Comparison of ENCODE assay signal across 8 cellular contexts in the genomic region with DNA sequence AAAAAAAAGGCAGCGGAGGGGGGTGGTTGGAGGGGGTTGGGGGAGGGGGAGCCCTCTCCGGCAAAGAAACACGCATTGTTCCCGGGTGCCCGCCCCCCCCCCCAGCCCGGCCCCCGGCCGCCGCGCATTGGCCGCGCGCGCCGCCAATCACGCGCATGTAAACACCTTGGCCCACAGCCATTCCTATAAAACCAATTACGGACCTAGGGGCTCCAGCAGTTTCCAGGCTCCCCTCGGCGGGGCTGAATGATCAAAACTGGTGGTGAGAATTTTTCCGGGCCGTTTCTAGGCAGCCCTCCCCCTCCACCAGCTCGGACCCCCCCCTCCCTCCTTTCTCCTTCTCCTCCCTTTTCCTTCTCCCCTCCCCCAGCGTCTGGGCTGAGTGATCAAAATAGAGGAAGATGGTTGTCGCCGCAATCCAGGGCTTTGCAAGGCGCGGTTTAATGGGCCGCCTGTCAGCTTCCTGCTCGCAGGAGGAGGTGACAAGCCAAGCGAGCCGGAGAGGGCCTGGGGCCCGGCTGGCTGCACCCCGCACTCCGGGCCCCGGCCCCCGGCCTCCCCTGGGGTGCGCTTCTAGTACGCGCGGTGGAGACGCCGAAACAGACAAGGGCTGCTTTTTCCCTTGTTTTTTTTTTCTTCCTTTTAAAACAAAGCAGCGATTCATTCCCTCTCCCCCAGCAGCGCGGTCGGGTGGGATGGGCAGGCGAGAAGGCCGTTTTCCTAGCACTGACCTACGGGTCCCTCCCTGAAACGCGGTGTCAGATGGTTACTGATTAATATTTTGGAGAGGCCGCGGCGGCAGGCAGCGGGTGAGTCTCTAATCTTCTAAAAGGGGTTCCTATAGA. TPM values are rescaled to one million over a fixed set of nuclear protein-coding genes. Genes with fewer than 3 reads are reported as not detected.
DNase-seq lines count a peak whose midpoint lies in the region; ATAC-seq and TF ChIP-seq lines count a peak whose summit lies in the region.

No MANE protein-coding gene starts in this region.

- no peaks in the 10 kb centered on the region for H3K36me3 Mint-ChIP-seq in activated B cell treated with CpG ODN at 0.5 μM for 24 hours (ENCODE audit: low read depth)

- peak; percentile 98 for DNase-seq in CD1c-positive myeloid dendritic cell (ENCODE audit: extremely low spot score)
- peak; percentile 98 for DNase-seq in NCI-H345 (lab: John Stamatoyannopoulos, UW)
- DNase-seq in activated B cell treated with CpG ODN at 0.5 μM for 24 hours = peak; percentile 40
- peak; percentile 83 for DNase-seq in epidermal melanocyte (ENCODE audit: insufficient read length, low spot score)
- DNase-seq in lung microvascular endothelial cell (ENCODE audit: low read depth in 2 of 2) = peak; percentile 98 to 99
- peak; percentile 43 to 51 for DNase-seq in stimulated activated naive CD8-positive, alpha-beta T cell treated with anti-CD3 and anti-CD28 coated beads, Interleukin-15, amount 100 ng/mL, for 72 hours

- peak overlapping the region; percentile 65 for H3K27ac Mint-ChIP-seq in activated B cell treated with CpG ODN at 0.5 μM for 24 hours
- no peak overlapping the region for H3K27ac Mint-ChIP-seq in stimulated activated naive CD8-positive, alpha-beta T cell treated with anti-CD3 and anti-CD28 coated beads, Interleukin-15, amount 100 ng/mL, for 72 hours

- intact Hi-C loops in activated B cell treated with CpG ODN at 0.5 μM for 24 hours (cut with micrococcal nuclease) = loop anchor here (1.0 to 5.0 kb wide), 4 partner anchors 27 to 268 kb away; no protein-coding TSS in a partner anchor

- peaks cover 25% of the 10 kb centered on the region for H3K27me3 Mint-ChIP-seq in activated B cell treated with CpG ODN at 0.5 μM for 24 hours
- peaks cover 86% of the 10 kb centered on the region for H3K27me3 Mint-ChIP-seq in stimulated activated naive CD8-positive, alpha-beta T cell treated with anti-CD3 and anti-CD28 coated beads, Interleukin-15, amount 100 ng/mL, for 72 hours

- H3K9me3 Mint-ChIP-seq in activated B cell treated with CpG ODN at 0.5 μM for 24 hours = no peaks in the 10 kb centered on the region
- no peaks in the 10 kb centered on the region for H3K9me3 Mint-ChIP-seq in stimulated activated naive CD8-positive, alpha-beta T cell treated with anti-CD3 and anti-CD28 coated beads, Interleukin-15, amount 100 ng/mL, for 72 hours

- POLR2A ChIA-PET in activated B cell treated with CpG ODN at 0.5 μM for 24 hours (lab: Charles Lee) = interaction anchor here (0.5 to 2.5 kb wide), 4 partner anchors 18 to 96 kb away, joined by 3 to 14 read pairs (median 8); no protein-coding TSS in a partner anchor

- ATAC-seq in HG02759 (IDR thresholded peaks at IDR 0.05; ENCODE audit: unreplicated experiment) (peak; percentile 24), activated B cell treated with CpG ODN at 0.5 μM for 24 hours (ENCODE audit: low read depth) (peak; percentile 58), HG02938 (IDR thresholded peaks at IDR 0.05; ENCODE audit: unreplicated experiment) (no peak)
- peak; percentile 48 for ATAC-seq in stimulated activated naive CD8-positive, alpha-beta T cell treated with anti-CD3 and anti-CD28 coated beads, Interleukin-15, amount 100 ng/mL, for 72 hours

- CTCF ChIA-PET in activated B cell treated with CpG ODN at 0.5 μM for 24 hours (lab: Charles Lee) = interaction anchor here (2.2 kb wide), 1 partner anchor 27 kb away, joined by 8 read pairs; no protein-coding TSS in a partner anchor

- TF ChIP-seq CTCF in activated B cell treated with CpG ODN at 0.5 μM for 24 hours (IDR thresholded peaks at IDR 0.05) = no peak

- peak overlapping the region; percentile 83 for H3K4me3 Mint-ChIP-seq in activated B cell treated with CpG ODN at 0.5 μM for 24 hours
- H3K4me3 Mint-ChIP-seq in stimulated activated naive CD8-positive, alpha-beta T cell treated with anti-CD3 and anti-CD28 coated beads, Interleukin-15, amount 100 ng/mL, for 72 hours = peak overlapping the region; percentile 89

- peaks cover 61% of the 10 kb centered on the region for H3K4me1 Mint-ChIP-seq in activated B cell treated with CpG ODN at 0.5 μM for 24 hours
- H3K4me1 Mint-ChIP-seq in stimulated activated naive CD8-positive, alpha-beta T cell treated with anti-CD3 and anti-CD28 coated beads, Interleukin-15, amount 100 ng/mL, for 72 hours = peaks cover 78% of the 10 kb centered on the region

RNA-seq across cellular contexts. Expression of gene TNRC18, which starts 0.4 kb away (rescaled TPM):
- total RNA-seq in activated B cell treated with CpG ODN at 0.5 μM for 24 hours (55.0 and 57.2 TPM in 2 replicates), lung microvascular endothelial cell (19.8 and 21.6 TPM in 2 replicates)

Comparison
In these comparisons a context has a peak if more than half of its experiments do, and no peak if none do; other contexts are left out.
1. DNase-seq: peak in every context shown above with its lines; median percentile 98 in lung microvascular endothelial cell; 98 in CD1c-positive myeloid dendritic cell; 98 in NCI-H345; 83 in epidermal melanocyte; 47 in stimulated activated naive CD8-positive, alpha-beta T cell treated with anti-CD3 and anti-CD28 coated beads, Interleukin-15, amount 100 ng/mL, for 72 hours; 40 in activated B cell treated with CpG ODN at 0.5 μM for 24 hours.